26 cellular contexts compared by ENCODE assay signal in genomic region chr1:74693473-74693872, GRCh38. TPM values are rescaled to one million over a fixed set of nuclear protein-coding genes. Genes with fewer than 3 reads are reported as not detected.
A peak's percentile ranks its signal among the peaks of the same experiment; 100 is the strongest.
DNase-seq lines count a peak whose midpoint lies in the region; ATAC-seq, FAIRE-seq and TF ChIP-seq lines count a peak whose summit lies in the region.
"Had no signal": no experiment of that assay in that cellular context is flagged by ENCODE, and none has a peak within 500 bp of the region (broad histone marks: within the 10 kb centered on the region; RNA-seq: fewer than 3 reads in every experiment).

No MANE protein-coding gene starts in this region.

- BruUV-seq in A673 (replicated peaks; lab: Mats Ljungman, UMichigan), result no TSS peak

- no peak overlapping the region for H3K4me3 ChIP-seq in cardiac muscle cell
- H3K4me3 ChIP-seq in heart left ventricle, result no peak overlapping the region
- no peak overlapping the region for H3K4me3 ChIP-seq in astrocyte (ENCODE audit: insufficient read depth, low read depth, low read length)
- H3K4me3 ChIP-seq in A673 (ENCODE audit: low read depth, low read length, poor library complexity, severe bottlenecking), result no peak overlapping the region
- H3K4me3 ChIP-seq: gastroesophageal sphincter, left ventricle myocardium inferior, mucosa of descending colon, testis had no signal

- ATAC-seq in heart left ventricle (no peak), HG02571 (IDR thresholded peaks at IDR 0.05; ENCODE audit: unreplicated experiment) (no peak), HG03520 (IDR thresholded peaks at IDR 0.05; ENCODE audit: unreplicated experiment) (no peak)
- ATAC-seq in activated CD8-positive, alpha-beta memory T cell treated with anti-CD3 and anti-CD28 coated beads, Interleukin-2, amount 10 ng/mL, durations not matched to agents 7 days and 5 days, result no peak
- ATAC-seq: activated T-cell treated with anti-CD3 and anti-CD28 coated beads, Interleukin-2, amount 50 U/mL, for 72 hours; gastroesophageal sphincter; mucosa of descending colon; Right ventricle myocardium inferior had no signal

- H3K27me3 Mint-ChIP-seq in astrocyte (ENCODE audit: low read depth, unreplicated experiment), result no peaks in the 10 kb centered on the region
- H3K27me3 Mint-ChIP-seq in activated CD8-positive, alpha-beta memory T cell treated with anti-CD3 and anti-CD28 coated beads, Interleukin-2, amount 10 ng/mL, durations not matched to agents 7 days and 5 days, result peaks cover 10% of the 10 kb centered on the region
- H3K27me3 Mint-ChIP-seq: activated naive CD8-positive, alpha-beta T cell; CD4-positive, CD25-positive, alpha-beta regulatory T cell; central memory CD8-positive, alpha-beta T cell; IgD-negative memory B cell had no signal

- H3K79me2 ChIP-seq in astrocyte (ENCODE audit: insufficient read depth, low read length), result no peaks in the 10 kb centered on the region

- peak overlapping the region; percentile 7 for H3K9ac ChIP-seq in astrocyte (ENCODE audit: low read length)

- H3K4me3 Mint-ChIP-seq in astrocyte (ENCODE audit: unreplicated experiment), result no peak overlapping the region
- H3K4me3 Mint-ChIP-seq in activated CD8-positive, alpha-beta memory T cell treated with anti-CD3 and anti-CD28 coated beads, Interleukin-2, amount 10 ng/mL, durations not matched to agents 7 days and 5 days, result no peak overlapping the region
- H3K4me3 Mint-ChIP-seq: activated naive CD8-positive, alpha-beta T cell; activated T-cell treated with anti-CD3 and anti-CD28 coated beads, Interleukin-2, amount 50 U/mL, for 72 hours; CD4-positive, CD25-positive, alpha-beta regulatory T cell; central memory CD8-positive, alpha-beta T cell; IgD-negative memory B cell had no signal

- TF ChIP-seq CTCF in cardiac muscle cell (IDR thresholded peaks at IDR 0.05; ENCODE audit: low read depth, low read length) (no peak), heart left ventricle (IDR thresholded peaks at IDR 0.05) (no peak), astrocyte (IDR thresholded peaks at IDR 0.05; ENCODE audit: insufficient read depth, low read depth, low read length) (no peak), A673 (conservative IDR thresholded peaks at IDR 0.05; ENCODE audit: low read depth, low read length) (no peak)

- no peak for FAIRE-seq in astrocyte (lab: Jason Lieb, UNC)
- FAIRE-seq: A204.1, GM18507, H1 had no signal

- H3K9me3 ChIP-seq in cardiac muscle cell (ENCODE audit: low read depth) (no peaks in the 10 kb centered on the region), heart left ventricle (no peaks in the 10 kb centered on the region), astrocyte (ENCODE audit: insufficient read depth, low read depth, low read length) (no peaks in the 10 kb centered on the region), A673 (ENCODE audit: low read depth, low read length, poor library complexity, severe bottlenecking) (no peaks in the 10 kb centered on the region)
- H3K9me3 ChIP-seq: gastroesophageal sphincter, left ventricle myocardium inferior, mucosa of descending colon, testis had no signal

- H3K4me1 ChIP-seq in cardiac muscle cell (ENCODE audit: low read depth) (peaks cover 23% of the 10 kb centered on the region), heart left ventricle (peaks cover 0 to 8% (median 0%) of the 10 kb centered on the region in 12 donors), astrocyte (ENCODE audit: insufficient read depth, low read length) (peaks cover 7% of the 10 kb centered on the region), A673 (ENCODE audit: insufficient read depth, low read length, poor library complexity, severe bottlenecking) (no peaks in the 10 kb centered on the region)

- DNase-seq in cardiac muscle cell (ENCODE audit: low read depth in 1 of 2, low spot score in 1 of 2) (no peak), heart left ventricle (no peak), astrocyte (ENCODE audit: low read depth) (peak; percentile 85), fibroblast of peridontal ligament (ENCODE audit: extremely low read depth) (peak; percentile 53), A673 (ENCODE audit: low spot score) (no peak)
- DNase-seq in activated CD8-positive, alpha-beta memory T cell treated with anti-CD3 and anti-CD28 coated beads, Interleukin-2, amount 10 ng/mL, durations not matched to agents 7 days and 5 days, result no peak
- DNase-seq: activated T-cell treated with anti-CD3 and anti-CD28 coated beads, Interleukin-2, amount 50 U/mL, for 72 hours; CD4-positive, CD25-positive, alpha-beta regulatory T cell; DMS153; left ventricle myocardium inferior; mucosa of descending colon; NCI-H1930; NCI-H446 treated with DMSO at 0.1 percent for 48 hours; NK-92 treated with Interleukin-12 subunit alpha and Interleukin-12 subunit beta, amount 100 ng/mL, for 24 hours; T-helper 1 cell; testis had no signal

- intact Hi-C loops in heart left ventricle (cut with DNase I) (no loop called here), A673 (cut with micrococcal nuclease; ENCODE audit: unreplicated experiment) (loop anchor here (5.0 kb wide), 1 partner anchor 851 kb away; no protein-coding TSS in a partner anchor)

- H3K27ac Mint-ChIP-seq in astrocyte (ENCODE audit: unreplicated experiment), result no peak overlapping the region
- no peak overlapping the region for H3K27ac Mint-ChIP-seq in activated CD8-positive, alpha-beta memory T cell treated with anti-CD3 and anti-CD28 coated beads, Interleukin-2, amount 10 ng/mL, durations not matched to agents 7 days and 5 days
- H3K27ac Mint-ChIP-seq: activated naive CD8-positive, alpha-beta T cell; activated T-cell treated with anti-CD3 and anti-CD28 coated beads, Interleukin-2, amount 50 U/mL, for 72 hours; CD4-positive, CD25-positive, alpha-beta regulatory T cell; IgD-negative memory B cell had no signal

- WGBS in heart left ventricle, 4 donors, result 43 to 68% (median 61%) methylated on average over 2 of the region's 2 CpGs

- H3K27me3 ChIP-seq in cardiac muscle cell (no peaks in the 10 kb centered on the region), heart left ventricle (no peaks in the 10 kb centered on the region), astrocyte (ENCODE audit: insufficient read depth, low read length) (no peaks in the 10 kb centered on the region), A673 (replicated peaks; ENCODE audit: insufficient read depth, low read depth, low read length, poor library complexity) (no peaks in the 10 kb centered on the region)
- H3K27me3 ChIP-seq: gastroesophageal sphincter, testis had no signal

- H3K27ac ChIP-seq in cardiac muscle cell (peak overlapping the region; percentile 15), heart left ventricle (no peak overlapping the region), astrocyte (ENCODE audit: low read depth, low read length) (peak overlapping the region; percentile 55), A673 (ENCODE audit: low read depth, low read length, poor library complexity, severe bottlenecking) (no peak overlapping the region)
- H3K27ac ChIP-seq: gastroesophageal sphincter, left ventricle myocardium inferior, testis had no signal

- no peak for TF ChIP-seq POLR2A in heart left ventricle (IDR thresholded peaks at IDR 0.05)

- H3K36me3 Mint-ChIP-seq in astrocyte (ENCODE audit: low read depth, unreplicated experiment), result no peaks in the 10 kb centered on the region
- H3K36me3 Mint-ChIP-seq in activated CD8-positive, alpha-beta memory T cell treated with anti-CD3 and anti-CD28 coated beads, Interleukin-2, amount 10 ng/mL, durations not matched to agents 7 days and 5 days, result no peaks in the 10 kb centered on the region
- H3K36me3 Mint-ChIP-seq: activated naive CD8-positive, alpha-beta T cell; CD4-positive, CD25-positive, alpha-beta regulatory T cell; IgD-negative memory B cell had no signal

- no peaks in the 10 kb centered on the region for H4K20me1 ChIP-seq in astrocyte (ENCODE audit: insufficient read depth, low read length)

- H3K4me2 ChIP-seq in astrocyte (ENCODE audit: low read length), result peak overlapping the region; percentile 72

- peak overlapping the region; percentile 19 for H2AFZ ChIP-seq in astrocyte (ENCODE audit: low read depth, low read length)

- H3K36me3 ChIP-seq in cardiac muscle cell (no peaks in the 10 kb centered on the region), heart left ventricle (no peaks in the 10 kb centered on the region), astrocyte (ENCODE audit: insufficient read depth, low read length) (no peaks in the 10 kb centered on the region), A673 (ENCODE audit: insufficient read depth, low read length, poor library complexity, severe bottlenecking) (no peaks in the 10 kb centered on the region)
- H3K36me3 ChIP-seq: gastroesophageal sphincter, left ventricle myocardium inferior had no signal

- POLR2A ChIA-PET in A673 (lab: Charles Lee; ENCODE audit: low non-redundant PET), result no interaction called here

- CTCF ChIA-PET in activated CD8-positive, alpha-beta memory T cell treated with anti-CD3 and anti-CD28 coated beads, Interleukin-2, amount 10 ng/mL, durations not matched to agents 7 days and 5 days (lab: Charles Lee), result no interaction called here
- CTCF ChIA-PET in A673 (lab: Charles Lee), result interaction anchor here (0.7 kb wide), 1 partner anchor 494 kb away, joined by 3 read pairs; no protein-coding TSS in a partner anchor

- peaks cover 8% of the 10 kb centered on the region for H3K4me1 Mint-ChIP-seq in astrocyte (ENCODE audit: low read depth, unreplicated experiment)
- H3K4me1 Mint-ChIP-seq in activated CD8-positive, alpha-beta memory T cell treated with anti-CD3 and anti-CD28 coated beads, Interleukin-2, amount 10 ng/mL, durations not matched to agents 7 days and 5 days, result no peaks in the 10 kb centered on the region
- H3K4me1 Mint-ChIP-seq: central memory CD8-positive, alpha-beta T cell had no signal

- H3K9me3 Mint-ChIP-seq in astrocyte (ENCODE audit: unreplicated experiment), result no peaks in the 10 kb centered on the region
- H3K9me3 Mint-ChIP-seq in activated CD8-positive, alpha-beta memory T cell treated with anti-CD3 and anti-CD28 coated beads, Interleukin-2, amount 10 ng/mL, durations not matched to agents 7 days and 5 days (ENCODE audit: low read depth), result no peaks in the 10 kb centered on the region
- H3K9me3 Mint-ChIP-seq: activated T-cell treated with anti-CD3 and anti-CD28 coated beads, Interleukin-2, amount 50 U/mL, for 72 hours; CD4-positive, CD25-positive, alpha-beta regulatory T cell; central memory CD8-positive, alpha-beta T cell had no signal

RNA-seq across cellular contexts. Expression of gene ERICH3, which starts 19.9 kb away (rescaled TPM):
- total RNA-seq in cardiac muscle cell, result 0.14 and 0.15 TPM in 2 replicates
- polyA plus RNA-seq in cardiac muscle cell, result not detected in 2 replicates
- under 1 TPM in 1 of 9 donors, not detected in 8; 0.21 TPM for total RNA-seq in heart left ventricle
- under 1 TPM; 0.03 to 0.08 TPM for polyA plus RNA-seq in heart left ventricle
- total RNA-seq in astrocyte, result not detected in 2 replicates
- total RNA-seq in activated CD8-positive, alpha-beta memory T cell treated with anti-CD3 and anti-CD28 coated beads, Interleukin-2, amount 10 ng/mL, durations not matched to agents 7 days and 5 days, result under 1 TPM; 0.05 to 0.23 TPM
- not detected in 2 replicates for total RNA-seq in A673 (2021)
- total RNA-seq: activated T-cell treated with anti-CD3 and anti-CD28 coated beads, Interleukin-2, amount 50 U/mL, for 72 hours; CD4-positive, CD25-positive, alpha-beta regulatory T cell; H1; left ventricle myocardium inferior; Right ventricle myocardium inferior had no signal
- polyA plus RNA-seq: CD4-positive, CD25-positive, alpha-beta regulatory T cell; IgD-negative memory B cell had no signal

RNA-seq across cellular contexts. Expression of gene CRYZ, which starts 39.4 kb away (rescaled TPM):
- total RNA-seq in cardiac muscle cell (50.1 and 62.2 TPM in 2 replicates), heart left ventricle (10 to 100 TPM; 23.0 to 54.1 (median 42.7) TPM), astrocyte (29.8 and 31.0 TPM in 2 replicates), A673 (2021) (45.6 and 46.3 TPM in 2 replicates)
- polyA plus RNA-seq in cardiac muscle cell (99.8 and 101 TPM in 2 replicates), heart left ventricle (10 to 100 TPM; 12.7 to 27.0 TPM)
- total RNA-seq in activated CD8-positive, alpha-beta memory T cell treated with anti-CD3 and anti-CD28 coated beads, Interleukin-2, amount 10 ng/mL, durations not matched to agents 7 days and 5 days, result 10 to 100 TPM; 17.6 to 20.4 TPM

RNA-seq across cellular contexts. Expression of gene TYW3, which starts 39.5 kb away (rescaled TPM):
- total RNA-seq in cardiac muscle cell (8.5 and 10.9 TPM in 2 replicates), heart left ventricle (10 to 100 TPM; 10.6 to 28.1 (median 19.1) TPM), astrocyte (17.2 and 19.4 TPM in 2 replicates), A673 (2021) (29.7 and 33.9 TPM in 2 replicates)
- polyA plus RNA-seq in cardiac muscle cell (22.0 and 22.9 TPM in 2 replicates), heart left ventricle (10 to 100 TPM; 14.8 to 22.7 TPM)
- total RNA-seq in activated CD8-positive, alpha-beta memory T cell treated with anti-CD3 and anti-CD28 coated beads, Interleukin-2, amount 10 ng/mL, durations not matched to agents 7 days and 5 days, result 10 to 100 TPM; 15.0 to 23.2 TPM

Comparison
In these comparisons a context has a peak if more than half of its experiments do, and no peak if none do; other contexts are left out.
1. H3K27ac ChIP-seq: peak in cardiac muscle cell (single experiment) and astrocyte (single experiment); none in heart left ventricle (0 of 12) and A673 (single experiment).
2. DNase-seq: peak in astrocyte (single experiment) and fibroblast of peridontal ligament (single experiment); none in cardiac muscle cell (0 of 2), heart left ventricle (0 of 5), activated CD8-positive, alpha-beta memory T cell treated with anti-CD3 and anti-CD28 coated beads, Interleukin-2, amount 10 ng/mL, durations not matched to agents 7 days and 5 days (single experiment) and A673 (single experiment).